ENCODE assay signal across 1 cellular context in genomic region chr20:47150403-47151152, GRCh38.
TF ChIP-seq lines count a peak whose summit lies in the region.

No MANE protein-coding gene starts in this region.

TF ChIP-seq in HepG2, 621 proteins besides CTCF, POLR2A, EP300 and RAD21 (continued from another document and continues in another):
- no peak for TF ChIP-seq POGK (CRISPR knock-in tag; conservative IDR thresholded peaks at IDR 0.05)
- TF ChIP-seq ZNF619 (CRISPR knock-in tag; IDR thresholded peaks at IDR 0.05), result no peak
- no peak for TF ChIP-seq ATF7 (IDR thresholded peaks at IDR 0.05)
- no peak for TF ChIP-seq ATF7 (CRISPR knock-in tag; IDR thresholded peaks at IDR 0.05)
- peak; percentile 88 for TF ChIP-seq HNF1B (CRISPR knock-in tag; IDR thresholded peaks at IDR 0.05)
- TF ChIP-seq PAWR (CRISPR knock-in tag; IDR thresholded peaks at IDR 0.05; ENCODE audit: borderline replicate concordance), result no peak
- no peak for TF ChIP-seq ZNF263 (CRISPR knock-in tag; IDR thresholded peaks at IDR 0.05)
- peak; percentile 50; the same call in 1 of the 2 replicates for TF ChIP-seq KAT8 (CRISPR knock-in tag; IDR thresholded peaks at IDR 0.05)
- no peak for TF ChIP-seq HOXA5 (CRISPR knock-in tag; IDR thresholded peaks at IDR 0.05)
- TF ChIP-seq ZUFSP (CRISPR knock-in tag; IDR thresholded peaks at IDR 0.05; ENCODE audit: borderline replicate concordance), result no peak
- 0 out of 2 replicates have a peak, but pooled peaks have one; percentile 23 for TF ChIP-seq ZFX (CRISPR knock-in tag; IDR thresholded peaks at IDR 0.05; ENCODE audit: low read depth)
- TF ChIP-seq ZNF672 (CRISPR knock-in tag; IDR thresholded peaks at IDR 0.05), result no peak
- TF ChIP-seq CREB1 (IDR thresholded peaks at IDR 0.05), result peak; percentile 36; the same call in 1 of the 2 replicates
- peak; percentile 44; the same call in 1 of the 2 replicates for TF ChIP-seq CREB1 (CRISPR knock-in tag; IDR thresholded peaks at IDR 0.05)
- no peak for TF ChIP-seq MAZ (IDR thresholded peaks at IDR 0.05; ENCODE audit: borderline replicate concordance, low read depth, low read length)
- TF ChIP-seq MAZ (CRISPR knock-in tag; IDR thresholded peaks at IDR 0.05; ENCODE audit: low read depth), result peak; percentile 64; the same call in 1 of the 2 replicates
- no peak for TF ChIP-seq NBN (conservative IDR thresholded peaks at IDR 0.05)
- no peak for TF ChIP-seq ZFP36L1 (CRISPR knock-in tag; IDR thresholded peaks at IDR 0.05)
- TF ChIP-seq TMF1 (CRISPR knock-in tag; IDR thresholded peaks at IDR 0.05; ENCODE audit: low read depth), result no peak
- no peak for TF ChIP-seq CC2D1A (CRISPR knock-in tag; IDR thresholded peaks at IDR 0.05)
- no peak for TF ChIP-seq ZBTB40 (IDR thresholded peaks at IDR 0.05)
- 0 out of 2 replicates have a peak, but pooled peaks have one; percentile 58 for TF ChIP-seq ZBTB40 (CRISPR knock-in tag; IDR thresholded peaks at IDR 0.05)
- peak; percentile 54; the same call in 1 of the 2 replicates for TF ChIP-seq ERF (CRISPR knock-in tag; IDR thresholded peaks at IDR 0.05)
- TF ChIP-seq THYN1 (CRISPR knock-in tag; IDR thresholded peaks at IDR 0.05; ENCODE audit: borderline replicate concordance, low read depth), result no peak
- no peak for TF ChIP-seq ZC3H13 (CRISPR knock-in tag; IDR thresholded peaks at IDR 0.05)
- TF ChIP-seq, protein P1, sequence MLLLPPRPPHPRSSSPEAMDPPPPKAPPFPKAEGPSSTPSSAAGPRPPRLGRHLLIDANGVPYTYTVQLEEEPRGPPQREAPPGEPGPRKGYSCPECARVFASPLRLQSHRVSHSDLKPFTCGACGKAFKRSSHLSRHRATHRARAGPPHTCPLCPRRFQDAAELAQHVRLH (CRISPR knock-in tag; IDR thresholded peaks at IDR 0.05; ENCODE audit: borderline replicate concordance, low read depth), result peak; percentile 85; the same call in 1 of the 2 replicates
- TF ChIP-seq REPIN1 (CRISPR knock-in tag; IDR thresholded peaks at IDR 0.05; ENCODE audit: borderline replicate concordance, low read depth), result peak; percentile 85; the same call in 1 of the 2 replicates
- TF ChIP-seq LCORL (IDR thresholded peaks at IDR 0.05), result no peak
- TF ChIP-seq LCORL (CRISPR knock-in tag; IDR thresholded peaks at IDR 0.05), result 0 out of 2 replicates have a peak, but pooled peaks have one; percentile 15
- TF ChIP-seq ZNF550 (CRISPR knock-in tag; IDR thresholded peaks at IDR 0.05; ENCODE audit: borderline replicate concordance), result peak; percentile 44; the same call in 1 of the 2 replicates
- TF ChIP-seq NFYC (CRISPR knock-in tag; IDR thresholded peaks at IDR 0.05), result peak; percentile 88
- no peak for TF ChIP-seq ZNF274 (CRISPR knock-in tag; IDR thresholded peaks at IDR 0.05)
- TF ChIP-seq ZEB1 (IDR thresholded peaks at IDR 0.05; ENCODE audit: insufficient replicate concordance, low read depth), result no peak
- 0 out of 2 replicates have a peak, but pooled peaks have one; percentile 36 for TF ChIP-seq SALL2 (CRISPR knock-in tag; IDR thresholded peaks at IDR 0.05)
- no peak for TF ChIP-seq ZNF431 (CRISPR knock-in tag; IDR thresholded peaks at IDR 0.05; ENCODE audit: borderline replicate concordance, low read depth)
- TF ChIP-seq AGO2 (optimal IDR thresholded peaks at IDR 0.05; ENCODE audit: low read depth, low read length), result no peak
- no peak for TF ChIP-seq TFAP4 (IDR thresholded peaks at IDR 0.05; ENCODE audit: borderline replicate concordance, low read depth)
- TF ChIP-seq ZNF558 (CRISPR knock-in tag; IDR thresholded peaks at IDR 0.05; ENCODE audit: borderline replicate concordance), result no peak
- TF ChIP-seq, protein P2, sequence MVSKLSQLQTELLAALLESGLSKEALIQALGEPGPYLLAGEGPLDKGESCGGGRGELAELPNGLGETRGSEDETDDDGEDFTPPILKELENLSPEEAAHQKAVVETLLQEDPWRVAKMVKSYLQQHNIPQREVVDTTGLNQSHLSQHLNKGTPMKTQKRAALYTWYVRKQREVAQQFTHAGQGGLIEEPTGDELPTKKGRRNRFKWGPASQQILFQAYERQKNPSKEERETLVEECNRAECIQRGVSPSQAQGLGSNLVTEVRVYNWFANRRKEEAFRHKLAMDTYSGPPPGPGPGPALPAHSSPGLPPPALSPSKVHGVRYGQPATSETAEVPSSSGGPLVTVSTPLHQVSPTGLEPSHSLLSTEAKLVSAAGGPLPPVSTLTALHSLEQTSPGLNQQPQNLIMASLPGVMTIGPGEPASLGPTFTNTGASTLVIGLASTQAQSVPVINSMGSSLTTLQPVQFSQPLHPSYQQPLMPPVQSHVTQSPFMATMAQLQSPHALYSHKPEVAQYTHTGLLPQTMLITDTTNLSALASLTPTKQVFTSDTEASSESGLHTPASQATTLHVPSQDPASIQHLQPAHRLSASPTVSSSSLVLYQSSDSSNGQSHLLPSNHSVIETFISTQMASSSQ (IDR thresholded peaks at IDR 0.05; ENCODE audit: low read depth), result no peak
- TF ChIP-seq, protein P2 (CRISPR knock-in tag; IDR thresholded peaks at IDR 0.05; ENCODE audit: borderline replicate concordance), result 0 out of 2 replicates have a peak, but pooled peaks have one; percentile 44
- TF ChIP-seq REL (CRISPR knock-in tag; conservative IDR thresholded peaks at IDR 0.05), result no peak
